Comparison of ENCODE assay signal across 14 cellular contexts in genomic region chr17:48601528-48602430, GRCh38. TPM values are rescaled to one million over a fixed set of nuclear protein-coding genes. Genes with fewer than 3 reads are reported as not detected.
DNase-seq lines count a peak whose midpoint lies in the region; ATAC-seq and TF ChIP-seq lines count a peak whose summit lies in the region.
"Had no signal": no experiment of that assay in that cellular context is flagged by ENCODE, and none has a peak within 500 bp of the region (broad histone marks: within the 10 kb centered on the region; RNA-seq: fewer than 3 reads in every experiment).

No MANE protein-coding gene starts in this region.

- intact Hi-C loops in transverse colon (cut with DNase I; ENCODE audit: low total_unique reads) = no loop called here

- no peaks in the 10 kb centered on the region for H3K9me3 ChIP-seq in transverse colon
- H3K9me3 ChIP-seq: SJSA1, upper lobe of right lung had no signal

- H3K27ac ChIP-seq in transverse colon = peak overlapping the region; percentile 86 to 95 (median 90)
- H3K27ac ChIP-seq: SJSA1, upper lobe of right lung had no signal

- H3K36me3 ChIP-seq in transverse colon = no peaks in the 10 kb centered on the region
- H3K36me3 ChIP-seq: upper lobe of right lung had no signal

- 24 to 30% methylated on average over 4 to 35 of the region's 35 CpGs for WGBS in transverse colon (ENCODE audit: low coverage in 1 of 2), 2 donors

- no peak overlapping the region for H3K4me3 Mint-ChIP-seq in activated naive CD4-positive, alpha-beta T cell treated with anti-CD3 and anti-CD28 coated beads, Interleukin-2, amount 10 ng/mL, durations not matched to agents 7 days and 5 days
- H3K4me3 Mint-ChIP-seq in activated T-helper 17 cell treated with anti-CD3 and anti-CD28 coated beads, Interleukin-2, amount 50 U/mL, for 72 hours = peak overlapping the region; percentile 50
- H3K4me3 Mint-ChIP-seq: activated T-helper 1 cell treated with anti-CD3 and anti-CD28 coated beads, Interleukin-12 subunit alpha, Interleukin-12 subunit beta, Interleukin-2, Interleukin-4 antibody, amounts not matched to agents 30 ng/mL and 10 ng/mL and 1 ng/mL, durations not matched to agents 14 hours and 24 hours and 36 hours had no signal

- ATAC-seq in activated T-helper 17 cell treated with anti-CD3 and anti-CD28 coated beads, Interleukin-2, amount 50 U/mL, for 72 hours (replicated peaks) = peak; percentile 5
- no peak for ATAC-seq in HG03460 (IDR thresholded peaks at IDR 0.05; ENCODE audit: unreplicated experiment)

- no peak for TF ChIP-seq EP300 in transverse colon (IDR thresholded peaks at IDR 0.05; ENCODE audit: low read depth)

- peak; percentile 29 for TF ChIP-seq POLR2A in transverse colon (IDR thresholded peaks at IDR 0.05)

- no peaks in the 10 kb centered on the region for H3K36me3 Mint-ChIP-seq in activated naive CD4-positive, alpha-beta T cell treated with anti-CD3 and anti-CD28 coated beads, Interleukin-2, amount 10 ng/mL, durations not matched to agents 7 days and 5 days
- H3K36me3 Mint-ChIP-seq in activated T-helper 17 cell treated with anti-CD3 and anti-CD28 coated beads, Interleukin-2, amount 50 U/mL, for 72 hours (ENCODE audit: low read depth) = no peaks in the 10 kb centered on the region

- in situ Hi-C loops in transverse colon (cut with MboI; ENCODE audit: low pct_ligation_motif_present in 1 of 4, low pct_unique_long_range_greater_than_20kb in 1 of 4, low sequenced_read_pairs in 3 of 4) = no loop called here

- peaks cover 17% of the 10 kb centered on the region for H3K27me3 ChIP-seq in transverse colon

- peak overlapping the region; percentile 28 for H3K27ac Mint-ChIP-seq in activated naive CD4-positive, alpha-beta T cell treated with anti-CD3 and anti-CD28 coated beads, Interleukin-2, amount 10 ng/mL, durations not matched to agents 7 days and 5 days
- no peak overlapping the region for H3K27ac Mint-ChIP-seq in activated T-helper 17 cell treated with anti-CD3 and anti-CD28 coated beads, Interleukin-2, amount 50 U/mL, for 72 hours
- H3K27ac Mint-ChIP-seq: activated T-helper 1 cell treated with anti-CD3 and anti-CD28 coated beads, Interleukin-12 subunit alpha, Interleukin-12 subunit beta, Interleukin-2, Interleukin-4 antibody, amounts not matched to agents 30 ng/mL and 10 ng/mL and 1 ng/mL, durations not matched to agents 14 hours and 24 hours and 36 hours had no signal

- no peak for TF ChIP-seq CTCF in transverse colon (IDR thresholded peaks at IDR 0.05)

- DNase-seq in activated naive CD4-positive, alpha-beta T cell treated with anti-CD3 and anti-CD28 coated beads, Interleukin-2, amount 10 ng/mL, durations not matched to agents 7 days and 5 days = no peak
- no peak for DNase-seq in activated naive CD4-positive, alpha-beta T cell treated with Interleukin-2 at 50 U/mL for 16 hours
- DNase-seq in left kidney (ENCODE audit: low read depth, low spot score) = peak; percentile 81
- DNase-seq in transverse colon = peak; percentile 77
- DNase-seq in stimulated activated CD4-positive, alpha-beta T cell treated with anti-CD3 and anti-CD28 coated beads, Interleukin-4, amount 100 ng/mL, for 1 hour = no peak
- DNase-seq in cortex of kidney (lab: John Stamatoyannopoulos, UW) = no peak

- H3K9me3 Mint-ChIP-seq in activated naive CD4-positive, alpha-beta T cell treated with anti-CD3 and anti-CD28 coated beads, Interleukin-2, amount 10 ng/mL, durations not matched to agents 7 days and 5 days = no peaks in the 10 kb centered on the region
- H3K9me3 Mint-ChIP-seq in activated T-helper 17 cell treated with anti-CD3 and anti-CD28 coated beads, Interleukin-2, amount 50 U/mL, for 72 hours = no peaks in the 10 kb centered on the region
- H3K9me3 Mint-ChIP-seq: activated T-helper 1 cell treated with anti-CD3 and anti-CD28 coated beads, Interleukin-12 subunit alpha, Interleukin-12 subunit beta, Interleukin-2, Interleukin-4 antibody, amounts not matched to agents 30 ng/mL and 10 ng/mL and 1 ng/mL, durations not matched to agents 14 hours and 24 hours and 36 hours had no signal

- CTCF ChIA-PET in activated naive CD4-positive, alpha-beta T cell treated with anti-CD3 and anti-CD28 coated beads, Interleukin-2, amount 10 ng/mL, durations not matched to agents 7 days and 5 days (lab: Charles Lee) = interaction anchor here (0.8 to 1.6 kb wide), 6 partner anchors 9 to 342 kb away, joined by 3 to 6 read pairs (median 4); partner anchors contain the start of gene HOXB5

- peaks cover 15 to 62% (median 55%) of the 10 kb centered on the region in 4 donors for H3K4me1 ChIP-seq in transverse colon

- H3K4me1 Mint-ChIP-seq in activated naive CD4-positive, alpha-beta T cell treated with anti-CD3 and anti-CD28 coated beads, Interleukin-2, amount 10 ng/mL, durations not matched to agents 7 days and 5 days = peaks cover 47% of the 10 kb centered on the region
- peaks cover 5% of the 10 kb centered on the region for H3K4me1 Mint-ChIP-seq in activated T-helper 17 cell treated with anti-CD3 and anti-CD28 coated beads, Interleukin-2, amount 50 U/mL, for 72 hours

- peak overlapping the region in 3 of 4 donors; percentile 36 to 66 (median 46) for H3K4me3 ChIP-seq in transverse colon
- H3K4me3 ChIP-seq: upper lobe of right lung had no signal

- H3K27me3 Mint-ChIP-seq in activated naive CD4-positive, alpha-beta T cell treated with anti-CD3 and anti-CD28 coated beads, Interleukin-2, amount 10 ng/mL, durations not matched to agents 7 days and 5 days = peaks cover 100% of the 10 kb centered on the region
- H3K27me3 Mint-ChIP-seq in activated T-helper 17 cell treated with anti-CD3 and anti-CD28 coated beads, Interleukin-2, amount 50 U/mL, for 72 hours = peaks cover 75% of the 10 kb centered on the region

RNA-seq across cellular contexts. Expression of gene HOXB6, which starts 3.0 kb away (rescaled TPM):
- total RNA-seq in activated T-helper 17 cell treated with anti-CD3 and anti-CD28 coated beads, Interleukin-2, amount 50 U/mL, for 72 hours = under 1 TPM; 0.37 to 0.39 TPM
- total RNA-seq in transverse colon = 10 to 100 TPM; 42.7 to 78.4 (median 62.5) TPM
- total RNA-seq: skeletal muscle tissue had no signal

RNA-seq across cellular contexts. Expression of gene HOXB5, which starts 8.2 kb away (rescaled TPM):
- not detected for total RNA-seq in activated T-helper 17 cell treated with anti-CD3 and anti-CD28 coated beads, Interleukin-2, amount 50 U/mL, for 72 hours
- 10 to 100 TPM; 10.5 to 35.4 (median 18.7) TPM for total RNA-seq in transverse colon
- total RNA-seq: activated T-helper 1 cell treated with anti-CD3 and anti-CD28 coated beads, Interleukin-12 subunit alpha, Interleukin-12 subunit beta, Interleukin-2, Interleukin-4 antibody, amounts not matched to agents 30 ng/mL and 10 ng/mL and 1 ng/mL, durations not matched to agents 14 hours and 24 hours and 36 hours; cardiac septum; skeletal muscle tissue had no signal

RNA-seq across cellular contexts. Expression of gene HOXB7, which starts 9.0 kb away (rescaled TPM):
- total RNA-seq in activated T-helper 17 cell treated with anti-CD3 and anti-CD28 coated beads, Interleukin-2, amount 50 U/mL, for 72 hours = under 1 TPM in 1 of 2 donors, not detected in 1; 0.95 TPM
- total RNA-seq in transverse colon = 10 to 100 TPM in 3 of 4 donors, not detected in 1; 11.2 to 20.9 (median 16.7) TPM

RNA-seq across cellular contexts. Expression of gene HOXB3, which starts 11.7 kb away (rescaled TPM):
- total RNA-seq in activated T-helper 17 cell treated with anti-CD3 and anti-CD28 coated beads, Interleukin-2, amount 50 U/mL, for 72 hours = 1 to 10 TPM; 3.1 to 5.4 TPM
- 10 to 100 TPM; 25.7 to 57.1 (median 34.9) TPM for total RNA-seq in transverse colon

RNA-seq across cellular contexts. Expression of gene HOXB8, which starts 13.3 kb away (rescaled TPM):
- total RNA-seq in activated T-helper 17 cell treated with anti-CD3 and anti-CD28 coated beads, Interleukin-2, amount 50 U/mL, for 72 hours = not detected
- 10 to 100 TPM in 2 of 4 donors, 1 to 10 TPM in 2; 1.8 to 21.3 (median 8.9) TPM for total RNA-seq in transverse colon
- total RNA-seq: activated T-helper 1 cell treated with anti-CD3 and anti-CD28 coated beads, Interleukin-12 subunit alpha, Interleukin-12 subunit beta, Interleukin-2, Interleukin-4 antibody, amounts not matched to agents 30 ng/mL and 10 ng/mL and 1 ng/mL, durations not matched to agents 14 hours and 24 hours and 36 hours; cardiac septum; mucosa of gallbladder; SJSA1; skeletal muscle tissue had no signal

Comparison
In these comparisons a context has a peak if more than half of its experiments do, and no peak if none do; other contexts are left out.
1. DNase-seq: peak in left kidney (single experiment) and transverse colon (single experiment); none in activated naive CD4-positive, alpha-beta T cell treated with anti-CD3 and anti-CD28 coated beads, Interleukin-2, amount 10 ng/mL, durations not matched to agents 7 days and 5 days (single experiment), activated naive CD4-positive, alpha-beta T cell treated with Interleukin-2 at 50 U/mL for 16 hours (single experiment), stimulated activated CD4-positive, alpha-beta T cell treated with anti-CD3 and anti-CD28 coated beads, Interleukin-4, amount 100 ng/mL, for 1 hour (single experiment) and cortex of kidney (single experiment).
2. RNA of gene HOXB6, which starts 3.0 kb away (total RNA-seq): 42.7 to 78.4 TPM in transverse colon; 0.37 to 0.39 TPM in activated T-helper 17 cell treated with anti-CD3 and anti-CD28 coated beads, Interleukin-2, amount 50 U/mL, for 72 hours; every median in the first group is over 10 times any median in the second.
3. RNA of gene HOXB5, which starts 8.2 kb away (total RNA-seq): 10.5 to 35.4 TPM in transverse colon; not detected in activated T-helper 17 cell treated with anti-CD3 and anti-CD28 coated beads, Interleukin-2, amount 50 U/mL, for 72 hours; every median in the first group is over 10 times any median in the second.